Comparison of ENCODE assay signal across 8 cellular contexts in the genomic region with DNA sequence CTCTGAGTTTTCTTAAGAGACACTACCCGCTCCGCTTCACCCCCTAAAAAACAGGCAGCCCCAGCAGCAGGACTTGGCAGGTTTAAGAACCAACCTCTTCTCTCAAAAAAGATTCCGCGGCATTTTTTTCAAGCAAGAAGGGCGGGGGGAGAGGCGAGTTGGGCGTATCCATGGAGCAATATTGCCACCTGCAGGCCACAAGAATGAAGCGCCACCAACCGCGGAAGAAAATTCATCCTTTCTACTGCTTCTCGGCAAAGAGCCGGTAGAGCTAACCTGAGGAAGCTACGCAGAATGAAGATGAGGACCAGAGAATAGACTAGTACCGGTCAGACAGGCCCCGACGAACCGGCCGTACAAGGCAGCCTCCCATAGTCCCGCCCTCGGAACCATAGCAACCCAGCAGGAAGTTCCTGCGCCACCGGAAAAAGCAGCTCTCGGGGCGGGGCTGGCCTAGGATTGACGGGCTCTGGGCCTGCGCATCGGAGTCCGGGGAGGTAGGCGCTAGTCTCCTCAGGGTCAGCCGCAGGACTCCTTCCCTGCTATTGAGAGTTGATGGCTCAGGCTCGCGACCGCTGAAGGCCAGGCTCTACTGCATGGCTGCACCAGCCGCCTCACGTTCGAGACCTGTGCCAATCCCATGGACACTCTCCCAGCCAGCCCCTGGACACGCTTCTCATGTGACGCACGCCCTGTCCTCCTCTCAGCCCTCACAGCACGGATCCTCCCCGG.
A peak's percentile ranks its signal among the peaks of the same experiment; 100 is the strongest.
DNase-seq lines count a peak whose midpoint lies in the region; ATAC-seq and TF ChIP-seq lines count a peak whose summit lies in the region.

No MANE protein-coding gene starts in this region.

- peaks cover 18% of the 10 kb centered on the region for H3K4me1 Mint-ChIP-seq in activated naive CD4-positive, alpha-beta T cell treated with anti-CD3 and anti-CD28 coated beads, Interleukin-2, amount 50 U/mL, for 24 hours

- TF ChIP-seq POLR2A in GM10847 (IDR thresholded peaks at IDR 0.05; ENCODE audit: extremely low read depth, insufficient read length) (peak; percentile 58), testis (IDR thresholded peaks at IDR 0.05) (no peak)

- peak overlapping the region; percentile 93 for H3K4me3 Mint-ChIP-seq in activated naive CD4-positive, alpha-beta T cell treated with anti-CD3 and anti-CD28 coated beads, Interleukin-2, amount 50 U/mL, for 24 hours

- DNase-seq in NAMALWA (ENCODE audit: low spot score) (peak; percentile 79), SK-N-MC (ENCODE audit: low read depth, low spot score) (peak; percentile 72), globus pallidus (ENCODE audit: low spot score) (peak; percentile 93), omental fat pad (ENCODE audit: low spot score) (peak; percentile 90), testis (peak; percentile 93)

- H3K9ac ChIP-seq in SK-N-MC (ENCODE audit: insufficient read length) = peak overlapping the region; percentile 75

- TF ChIP-seq CTCF in omental fat pad (IDR thresholded peaks at IDR 0.05) (peak in 2 of 3 donors; percentile 82 to 100), testis (IDR thresholded peaks at IDR 0.05) (peak; percentile 81 to 97 (median 95))

- no peaks in the 10 kb centered on the region for H3K36me3 ChIP-seq in SK-N-MC (ENCODE audit: insufficient read depth, low read length)
- H3K36me3 ChIP-seq in testis (ENCODE audit: low read depth, missing control alignments) = no peaks in the 10 kb centered on the region

- peak overlapping the region; percentile 94 for H3K27ac ChIP-seq in SK-N-MC
- peak overlapping the region; percentile 82 to 91 for H3K27ac ChIP-seq in testis

- peaks cover 9% of the 10 kb centered on the region for H3K27me3 Mint-ChIP-seq in activated naive CD4-positive, alpha-beta T cell treated with anti-CD3 and anti-CD28 coated beads, Interleukin-2, amount 50 U/mL, for 24 hours

- no peaks in the 10 kb centered on the region for H3K27me3 ChIP-seq in testis

- intact Hi-C loops in testis (cut with DNase I; ENCODE audit: low total_unique reads) = no loop called here

- H3K9me3 Mint-ChIP-seq in activated naive CD4-positive, alpha-beta T cell treated with anti-CD3 and anti-CD28 coated beads, Interleukin-2, amount 50 U/mL, for 24 hours = no peaks in the 10 kb centered on the region

- no peaks in the 10 kb centered on the region for H3K36me3 Mint-ChIP-seq in activated naive CD4-positive, alpha-beta T cell treated with anti-CD3 and anti-CD28 coated beads, Interleukin-2, amount 50 U/mL, for 24 hours

- H3K4me3 ChIP-seq in SK-N-MC = peak overlapping the region; percentile 81
- H3K4me3 ChIP-seq in testis = peak overlapping the region; percentile 49 to 62

- ATAC-seq in HG02571 (IDR thresholded peaks at IDR 0.05; ENCODE audit: unreplicated experiment) (peak; percentile 99), omental fat pad (ENCODE audit: low FRiP score) (peak; percentile 99)

- H3K9me3 ChIP-seq in SK-N-MC (ENCODE audit: low read depth, low read length) (no peaks in the 10 kb centered on the region), testis (no peaks in the 10 kb centered on the region)

- peak overlapping the region; percentile 98 for H3K27ac Mint-ChIP-seq in activated naive CD4-positive, alpha-beta T cell treated with anti-CD3 and anti-CD28 coated beads, Interleukin-2, amount 50 U/mL, for 24 hours

- 0% methylated on average over 11 to 25 of the region's 41 CpGs for WGBS in testis, 2 donors

- no peaks in the 10 kb centered on the region for H3K4me1 ChIP-seq in testis

Comparison
In these comparisons a context has a peak if more than half of its experiments do, and no peak if none do; other contexts are left out.
1. Peak in every context shown above with its lines: DNase-seq, ATAC-seq, H3K4me3 ChIP-seq and H3K27ac ChIP-seq.